In genomic region chr1:40860706-40861226, GRCh38 we compare ENCODE assay signal across 8 cellular contexts. TPM values are rescaled to one million over a fixed set of nuclear protein-coding genes. Genes with fewer than 3 reads are reported as not detected.
DNase-seq lines count a peak whose midpoint lies in the region; ATAC-seq lines count a peak whose summit lies in the region.

No MANE protein-coding gene starts in this region.

- H3K27ac ChIP-seq in ectodermal cell (ENCODE audit: insufficient read depth, low read depth, low read length, poor library complexity, severe bottlenecking), result no peak overlapping the region

- H3K9me3 ChIP-seq in ectodermal cell (ENCODE audit: control insufficient read depth, low read length) (no peaks in the 10 kb centered on the region), mucosa of stomach (ENCODE audit: control insufficient read depth, low read length) (no peaks in the 10 kb centered on the region)

- H3K27me3 ChIP-seq in ectodermal cell (ENCODE audit: control insufficient read depth, insufficient read depth, low read length, poor library complexity, severe bottlenecking) (peaks cover 36% of the 10 kb centered on the region), mucosa of stomach (ENCODE audit: control insufficient read depth, insufficient read depth, low read length) (peaks cover 15% of the 10 kb centered on the region)

- H3K36me3 ChIP-seq in ectodermal cell (ENCODE audit: control insufficient read depth, insufficient read depth, low read length) (no peaks in the 10 kb centered on the region), mucosa of stomach (ENCODE audit: control insufficient read depth, insufficient read depth, low read length) (no peaks in the 10 kb centered on the region)

- peak overlapping the region; percentile 51 for H3K9ac ChIP-seq in mucosa of stomach (ENCODE audit: low read length)

- 58 to 60% methylated on average over 10 of the region's 10 CpGs for WGBS in ectodermal cell, 2 experiments

- ATAC-seq in Right ventricle myocardium inferior (peak; percentile 12), GM19467 (IDR thresholded peaks at IDR 0.05; ENCODE audit: unreplicated experiment) (no peak), HG03196 (IDR thresholded peaks at IDR 0.05; ENCODE audit: unreplicated experiment) (no peak), HG02759 (IDR thresholded peaks at IDR 0.05; ENCODE audit: unreplicated experiment) (no peak)

- DNase-seq in Right ventricle myocardium inferior (ENCODE audit: missing footprints) (no peak), cardiac septum (ENCODE audit: low spot score) (no peak), ureter (ENCODE audit: low spot score) (no peak)

- H3K4me1 ChIP-seq in ectodermal cell (ENCODE audit: control insufficient read depth, insufficient read depth, low read length), result peaks cover 13% of the 10 kb centered on the region
- peaks cover 32% of the 10 kb centered on the region for H3K4me1 ChIP-seq in mucosa of stomach (ENCODE audit: control insufficient read depth, insufficient read depth, low read length)

- H3K4me3 ChIP-seq in ectodermal cell (ENCODE audit: insufficient read depth, low read depth, low read length) (peak overlapping the region; percentile 57), mucosa of stomach (ENCODE audit: low read length) (no peak overlapping the region)

- intact Hi-C loops in Right ventricle myocardium inferior (cut with DNase I), result loop anchor here (5.0 kb wide), 1 partner anchor 72 kb away; no protein-coding TSS in a partner anchor
- intact Hi-C loops in cardiac septum (cut with DNase I), result no loop called here

RNA-seq across cellular contexts. Expression of gene CITED4, which starts 1.4 kb away (rescaled TPM):
- total RNA-seq in Right ventricle myocardium inferior (40.6 TPM), cardiac septum (8.7 TPM), ureter (17.9 TPM)
- 6.6 TPM for polyA plus RNA-seq in ectodermal cell (2013, experiment 1 of 4)
- polyA plus RNA-seq in ectodermal cell (2013, experiment 2 of 4), result 6.8 TPM
- polyA plus RNA-seq in ectodermal cell (2013, experiment 3 of 4), result 10.6 TPM
- 10.3 TPM for polyA plus RNA-seq in ectodermal cell (2013, experiment 4 of 4)
